15 cellular contexts compared by ENCODE assay signal in genomic region chr11:65790902-65791650, GRCh38. TPM values are rescaled to one million over a fixed set of nuclear protein-coding genes. Genes with fewer than 3 reads are reported as not detected.
DNase-seq lines count a peak whose midpoint lies in the region; ATAC-seq, FAIRE-seq and TF ChIP-seq lines count a peak whose summit lies in the region.
"Had no signal": no experiment of that assay in that cellular context is flagged by ENCODE, and none has a peak within 500 bp of the region (broad histone marks: within the 10 kb centered on the region; RNA-seq: fewer than 3 reads in every experiment).

No MANE protein-coding gene starts in this region.

- TF ChIP-seq POLR2A in breast epithelium (IDR thresholded peaks at IDR 0.05) (no peak), stomach (IDR thresholded peaks at IDR 0.05) (no peak)

- H3K4me3 Mint-ChIP-seq in MCF 10A (ENCODE audit: unreplicated experiment) (no peak overlapping the region), activated B cell treated with CpG ODN at 0.5 μM for 24 hours (no peak overlapping the region)
- no peak overlapping the region for H3K4me3 Mint-ChIP-seq in activated naive CD4-positive, alpha-beta T cell treated with anti-CD3 and anti-CD28 coated beads for 36 hours

- no peak for TF ChIP-seq EP300 in stomach (IDR thresholded peaks at IDR 0.05)

- WGBS in stomach, 5 donors, result 78 to 93% (median 87%) methylated on average over 17 to 18 of the region's 18 CpGs

- no peak for DNase-seq in breast epithelium (ENCODE audit: low spot score in 2 of 2)
- no peak for DNase-seq in MCF 10A (ENCODE audit: unreplicated experiment)
- no peak for DNase-seq in activated B cell treated with CpG ODN at 0.5 μM for 24 hours
- DNase-seq in kidney, result peak; percentile 63
- DNase-seq in stomach, result no peak
- no peak for DNase-seq in DMS153 (lab: John Stamatoyannopoulos, UW)
- no peak for DNase-seq in activated naive CD4-positive, alpha-beta T cell treated with anti-CD3 and anti-CD28 coated beads for 36 hours
- DNase-seq: amniotic stem cell, head of caudate nucleus, kidney glomerular epithelial cell, NCI-H187 treated with DMSO at 0.1 percent for 48 hours, testis had no signal

- H3K9me3 Mint-ChIP-seq in MCF 10A (ENCODE audit: unreplicated experiment) (no peaks in the 10 kb centered on the region), activated B cell treated with CpG ODN at 0.5 μM for 24 hours (no peaks in the 10 kb centered on the region)
- no peaks in the 10 kb centered on the region for H3K9me3 Mint-ChIP-seq in activated naive CD4-positive, alpha-beta T cell treated with anti-CD3 and anti-CD28 coated beads for 36 hours

- H3K4me1 Mint-ChIP-seq in MCF 10A (ENCODE audit: insufficient read depth, unreplicated experiment) (peaks cover 7% of the 10 kb centered on the region), activated B cell treated with CpG ODN at 0.5 μM for 24 hours (peaks cover 40% of the 10 kb centered on the region)
- H3K4me1 Mint-ChIP-seq in activated naive CD4-positive, alpha-beta T cell treated with anti-CD3 and anti-CD28 coated beads for 36 hours (ENCODE audit: low read depth), result peaks cover 9% of the 10 kb centered on the region

- POLR2A ChIA-PET in MCF 10A (lab: Yijun Ruan, JAX) (interaction anchor here (1.2 to 1.5 kb wide), 2 partner anchors 11 to 80 kb away, joined by 3 to 7 read pairs; no protein-coding TSS in a partner anchor), activated B cell treated with CpG ODN at 0.5 μM for 24 hours (lab: Charles Lee) (interaction anchor here (0.5 to 4.8 kb wide), 14 partner anchors 8 to 620 kb away, joined by 3 to 46 read pairs (median 5); partner anchors contain the start of genes AP5B1, CFL1, DPF2 and FOSL1)

- peaks cover 14% of the 10 kb centered on the region for H3K27me3 Mint-ChIP-seq in MCF 10A (ENCODE audit: insufficient read depth, unreplicated experiment)
- H3K27me3 Mint-ChIP-seq in activated B cell treated with CpG ODN at 0.5 μM for 24 hours, result peaks cover 3% of the 10 kb centered on the region
- H3K27me3 Mint-ChIP-seq in activated naive CD4-positive, alpha-beta T cell treated with anti-CD3 and anti-CD28 coated beads for 36 hours (ENCODE audit: low read depth), result peaks cover 30% of the 10 kb centered on the region

- no peak overlapping the region for H3K9ac ChIP-seq in kidney (ENCODE audit: low read length in 2 of 2)

- H3K27ac ChIP-seq in breast epithelium (peak overlapping the region; percentile 77 to 83), kidney (ENCODE audit: low read depth in 2 of 2, low read length in 2 of 2) (peak overlapping the region; percentile 61 to 82), stomach (peak overlapping the region in 1 of 5 donors; percentile 42)
- H3K27ac ChIP-seq: psoas muscle, testis had no signal

- H3K9me3 ChIP-seq in breast epithelium (no peaks in the 10 kb centered on the region), kidney (ENCODE audit: control insufficient read depth in 1 of 2, low read length in 2 of 2) (no peaks in the 10 kb centered on the region), stomach (no peaks in the 10 kb centered on the region)
- H3K9me3 ChIP-seq: psoas muscle, testis had no signal

- H3K36me3 Mint-ChIP-seq in MCF 10A (ENCODE audit: insufficient read depth, unreplicated experiment) (no peaks in the 10 kb centered on the region), activated B cell treated with CpG ODN at 0.5 μM for 24 hours (ENCODE audit: low read depth) (no peaks in the 10 kb centered on the region)
- H3K36me3 Mint-ChIP-seq in activated naive CD4-positive, alpha-beta T cell treated with anti-CD3 and anti-CD28 coated beads for 36 hours (ENCODE audit: low read depth), result no peaks in the 10 kb centered on the region

- BruUV-seq in MCF 10A (replicated peaks; lab: Mats Ljungman, UMichigan), result no TSS peak

- CTCF ChIA-PET in MCF 10A (lab: Yijun Ruan, JAX), result interaction anchor here (0.5 to 5.2 kb wide), 4 partner anchors 11 to 123 kb away, joined by 3 to 41 read pairs (median 4); partner anchors contain the start of gene AP5B1
- CTCF ChIA-PET in activated B cell treated with CpG ODN at 0.5 μM for 24 hours (lab: Charles Lee), result interaction anchor here (0.8 to 3.7 kb wide), 5 partner anchors 11 to 85 kb away, joined by 3 to 41 read pairs (median 4); partner anchors contain the start of genes AP5B1 and MUS81
- CTCF ChIA-PET in activated naive CD4-positive, alpha-beta T cell treated with anti-CD3 and anti-CD28 coated beads for 36 hours (lab: Charles Lee), result interaction anchor here (0.7 to 3.6 kb wide), 3 partner anchors 11 to 93 kb away, joined by 3 to 33 read pairs (median 5); partner anchors contain the start of gene AP5B1

- intact Hi-C loops in breast epithelium (cut with DNase I; ENCODE audit: low total_unique reads), result no loop called here
- intact Hi-C loops in MCF 10A (cut with micrococcal nuclease), result no loop called here
- intact Hi-C loops in activated B cell treated with CpG ODN at 0.5 μM for 24 hours (cut with micrococcal nuclease), result loop anchor here (1.0 kb wide), 2 partner anchors 11 to 27 kb away; partner anchors contain the start of gene AP5B1
- intact Hi-C loops in kidney (cut with DNase I), result no loop called here
- intact Hi-C loops in stomach (cut with DNase I; ENCODE audit: low total_unique reads), result no loop called here
- intact Hi-C loops in activated naive CD4-positive, alpha-beta T cell treated with anti-CD3 and anti-CD28 coated beads for 36 hours (cut with micrococcal nuclease), result no loop called here

- H3K4me3 ChIP-seq in breast epithelium, result peak overlapping the region in 1 of 3 donors; percentile 15
- H3K4me3 ChIP-seq in kidney (ENCODE audit: low read length in 2 of 2), result no peak overlapping the region
- H3K4me3 ChIP-seq in stomach, result no peak overlapping the region
- H3K4me3 ChIP-seq: psoas muscle, testis had no signal

- H3K4me1 ChIP-seq in breast epithelium (peaks cover 7 to 29% of the 10 kb centered on the region in 2 donors), kidney (ENCODE audit: control insufficient read depth in 1 of 2, insufficient read depth in 1 of 2, low read depth in 1 of 2, low read length in 2 of 2) (peaks cover 17 to 64% of the 10 kb centered on the region in 2 donors), stomach (peaks cover 29 to 75% (median 75%) of the 10 kb centered on the region in 4 donors)
- H3K4me1 ChIP-seq: psoas muscle, testis had no signal

- no peak for FAIRE-seq in kidney (lab: Jason Lieb, UNC)

- peaks cover 5 to 6% of the 10 kb centered on the region in 2 donors for H3K27me3 ChIP-seq in breast epithelium
- peaks cover 17 to 56% (median 28%) of the 10 kb centered on the region in 3 donors for H3K27me3 ChIP-seq in stomach
- H3K27me3 ChIP-seq: testis had no signal

- TF ChIP-seq CTCF in breast epithelium (IDR thresholded peaks at IDR 0.05), result no peak
- no peak for TF ChIP-seq CTCF in MCF 10A (IDR thresholded peaks at IDR 0.05; ENCODE audit: unreplicated experiment)
- no peak for TF ChIP-seq CTCF in activated B cell treated with CpG ODN at 0.5 μM for 24 hours (IDR thresholded peaks at IDR 0.05)
- TF ChIP-seq CTCF in kidney (IDR thresholded peaks at IDR 0.05; ENCODE audit: borderline replicate concordance, extremely low read depth, insufficient read depth), result no peak
- no peak for TF ChIP-seq CTCF in stomach (IDR thresholded peaks at IDR 0.05)

- H3K27ac Mint-ChIP-seq in MCF 10A (ENCODE audit: low read depth, unreplicated experiment) (no peak overlapping the region), activated B cell treated with CpG ODN at 0.5 μM for 24 hours (peak overlapping the region; percentile 80)
- no peak overlapping the region for H3K27ac Mint-ChIP-seq in activated naive CD4-positive, alpha-beta T cell treated with anti-CD3 and anti-CD28 coated beads for 36 hours

- ATAC-seq in activated B cell treated with CpG ODN at 0.5 μM for 24 hours (ENCODE audit: low read depth) (no peak), HG02763 (IDR thresholded peaks at IDR 0.05; ENCODE audit: unreplicated experiment) (no peak)
- ATAC-seq: psoas muscle had no signal

- H3K36me3 ChIP-seq in breast epithelium (no peaks in the 10 kb centered on the region), kidney (ENCODE audit: control insufficient read depth in 1 of 2, insufficient read depth in 2 of 2, low read length in 2 of 2) (peaks cover 6 to 17% of the 10 kb centered on the region in 2 donors), stomach (peaks cover 0 to 11% (median 0%) of the 10 kb centered on the region in 4 donors)

RNA-seq across cellular contexts. Expression of gene OVOL1, which starts 4.2 kb away (rescaled TPM):
- 1 to 10 TPM in 2 of 3 donors, not detected in 1; 3.6 to 5.1 TPM for total RNA-seq in breast epithelium
- total RNA-seq in MCF 10A (2022), result not detected in 2 replicates
- 0.09 and 0.29 TPM in 2 replicates for total RNA-seq in activated B cell treated with CpG ODN at 0.5 μM for 24 hours
- 6.6 TPM for total RNA-seq in kidney
- 6.7 TPM for polyA plus RNA-seq in kidney (ENCODE audit: insufficient read depth, low read depth, low replicate concordance)
- 100 to 1,000 TPM in 1 of 5 donors, 10 to 100 TPM in 1, 1 to 10 TPM in 2, not detected in 1; 1.2 to 120 (median 9.9) TPM for total RNA-seq in stomach
- 1 to 10 TPM in 2 of 3 donors, under 1 TPM in 1; 0.92 to 7.8 (median 1.3) TPM for polyA plus RNA-seq in stomach
- total RNA-seq in activated naive CD4-positive, alpha-beta T cell treated with anti-CD3 and anti-CD28 coated beads for 36 hours, result not detected
- total RNA-seq: myocyte, psoas muscle had no signal

RNA-seq across cellular contexts. Expression of gene AP5B1, which starts 10.3 kb away (rescaled TPM):
- total RNA-seq in breast epithelium, result 10 to 100 TPM; 15.5 to 19.3 (median 17.6) TPM
- 12.9 and 14.4 TPM in 2 replicates for total RNA-seq in MCF 10A (2022)
- total RNA-seq in activated B cell treated with CpG ODN at 0.5 μM for 24 hours, result 17.4 and 20.9 TPM in 2 replicates
- total RNA-seq in kidney, result 18.3 TPM
- 6.3 TPM for polyA plus RNA-seq in kidney (ENCODE audit: insufficient read depth, low read depth, low replicate concordance)
- total RNA-seq in stomach, result 10 to 100 TPM in 4 of 5 donors, 1 to 10 TPM in 1; 7.3 to 44.9 (median 19.6) TPM
- 1 to 10 TPM; 3.6 to 5.1 (median 3.7) TPM for polyA plus RNA-seq in stomach
- total RNA-seq in activated naive CD4-positive, alpha-beta T cell treated with anti-CD3 and anti-CD28 coated beads for 36 hours, result 1 to 10 TPM; 6.2 to 6.3 TPM

RNA-seq across cellular contexts. Expression of gene SNX32, which starts 42.7 kb away (rescaled TPM):
- total RNA-seq in breast epithelium, result 1 to 10 TPM in 1 of 3 donors, under 1 TPM in 2; 0.15 to 2.3 (median 0.48) TPM
- total RNA-seq in MCF 10A (2022), result not detected in 2 replicates
- total RNA-seq in activated B cell treated with CpG ODN at 0.5 μM for 24 hours, result 0.37 and 1.0 TPM in 2 replicates
- total RNA-seq in kidney, result 1.0 TPM
- 0.43 TPM for polyA plus RNA-seq in kidney (ENCODE audit: insufficient read depth, low read depth, low replicate concordance)
- total RNA-seq in stomach, result 1 to 10 TPM in 2 of 5 donors, under 1 TPM in 1, not detected in 2; 0.29 to 1.4 (median 1.3) TPM
- polyA plus RNA-seq in stomach, result under 1 TPM; 0.25 to 0.90 (median 0.61) TPM
- 1 to 10 TPM; 1.5 to 2.0 TPM for total RNA-seq in activated naive CD4-positive, alpha-beta T cell treated with anti-CD3 and anti-CD28 coated beads for 36 hours
- total RNA-seq: psoas muscle had no signal
